ENCODE assay signal across 16 cellular contexts in genomic region chr10:93406367-93407145, GRCh38.
DNase-seq lines count a peak whose midpoint lies in the region; ATAC-seq and TF ChIP-seq lines count a peak whose summit lies in the region.
"Had no signal": no experiment of that assay in that cellular context is flagged by ENCODE, and none has a peak within 500 bp of the region (broad histone marks: within the 10 kb centered on the region; RNA-seq: fewer than 3 reads in every experiment).

No MANE protein-coding gene starts in this region.

- no peaks in the 10 kb centered on the region for H3K36me3 ChIP-seq in breast epithelium
- H3K36me3 ChIP-seq in hepatocyte (replicated peaks; ENCODE audit: insufficient read depth, low read depth), result no peaks in the 10 kb centered on the region
- H3K36me3 ChIP-seq in sigmoid colon, result peaks cover 0 to 79% (median 27%) of the 10 kb centered on the region in 4 donors
- H3K36me3 ChIP-seq: neutrophil had no signal

- H3K4me3 ChIP-seq in breast epithelium (no peak overlapping the region), hepatocyte (no peak overlapping the region), sigmoid colon (no peak overlapping the region)
- H3K4me3 ChIP-seq: SJSA1 had no signal

- intact Hi-C loops in breast epithelium (cut with DNase I; ENCODE audit: low total_unique reads), result no loop called here
- intact Hi-C loops in sigmoid colon (cut with DNase I), result no loop called here

- TF ChIP-seq EP300 in sigmoid colon (IDR thresholded peaks at IDR 0.05), result no peak

- no peaks in the 10 kb centered on the region for H3K79me2 ChIP-seq in hepatocyte

- peak; percentile 48 for DNase-seq in DMS53 (lab: John Stamatoyannopoulos, UW)
- no peak for DNase-seq in DMS53 treated with DMSO at 0.1 percent for 48 hours (lab: John Stamatoyannopoulos, UW; ENCODE audit: unreplicated experiment)
- DNase-seq in breast epithelium (ENCODE audit: low spot score in 2 of 2), result peak in 1 of 2 donors; percentile 51
- DNase-seq in hepatocyte (ENCODE audit: low spot score), result peak; percentile 41
- DNase-seq in sigmoid colon, result no peak
- no peak for DNase-seq in NCI-H2081 (lab: John Stamatoyannopoulos, UW)
- no peak for DNase-seq in middle frontal gyrus (ENCODE audit: extremely low spot score, low spot score)
- DNase-seq: activated naive CD4-positive, alpha-beta T cell treated with anti-CD3 and anti-CD28 coated beads, Interleukin-2, amount 50 U/mL, for 16 hours; left colon; MM.1S; NK-92 treated with Interleukin-12 subunit alpha and Interleukin-12 subunit beta, amount 100 ng/mL, for 24 hours had no signal

- H3K4me1 ChIP-seq in breast epithelium (no peaks in the 10 kb centered on the region), hepatocyte (ENCODE audit: insufficient read depth) (no peaks in the 10 kb centered on the region), sigmoid colon (peaks cover 0 to 12% (median 3%) of the 10 kb centered on the region in 4 donors)
- H3K4me1 ChIP-seq: SJSA1 had no signal

- H3K9me2 ChIP-seq in hepatocyte (replicated peaks; ENCODE audit: insufficient read depth), result no peaks in the 10 kb centered on the region

- H2AFZ ChIP-seq in hepatocyte, result no peak overlapping the region

- TF ChIP-seq CTCF in breast epithelium (IDR thresholded peaks at IDR 0.05), result no peak
- TF ChIP-seq CTCF in hepatocyte (IDR thresholded peaks at IDR 0.05; ENCODE audit: poor library complexity), result no peak
- no peak for TF ChIP-seq CTCF in sigmoid colon (IDR thresholded peaks at IDR 0.05)

- H3K27me3 ChIP-seq in breast epithelium, result no peaks in the 10 kb centered on the region
- no peaks in the 10 kb centered on the region for H3K27me3 ChIP-seq in hepatocyte
- no peaks in the 10 kb centered on the region for H3K27me3 ChIP-seq in sigmoid colon
- H3K27me3 ChIP-seq: neutrophil, SJSA1 had no signal

- 68% methylated on average over 11 of the region's 11 CpGs for WGBS in hepatocyte (ENCODE audit: low lambda C conversion rate, missing lambda C conversion rate)
- 80 to 92% methylated on average over 11 of the region's 11 CpGs for WGBS in sigmoid colon, 2 donors

- ATAC-seq in GM21619 (IDR thresholded peaks at IDR 0.05; ENCODE audit: unreplicated experiment), result no peak
- ATAC-seq: left colon had no signal

- TF ChIP-seq POLR2A in breast epithelium (IDR thresholded peaks at IDR 0.05) (no peak), sigmoid colon (IDR thresholded peaks at IDR 0.05) (no peak)

- H3K27ac ChIP-seq in breast epithelium, result peak overlapping the region; percentile 65 to 78
- peak overlapping the region; percentile 90 for H3K27ac ChIP-seq in hepatocyte
- H3K27ac ChIP-seq in sigmoid colon, result peak overlapping the region in 3 of 4 donors; percentile 58 to 80 (median 63)
- H3K27ac ChIP-seq: 22Rv1, neutrophil, SJSA1, VCaP had no signal

- no peaks in the 10 kb centered on the region for H4K20me1 ChIP-seq in hepatocyte (ENCODE audit: insufficient read depth, poor library complexity, severe bottlenecking)

- H3K9me3 ChIP-seq in breast epithelium (no peaks in the 10 kb centered on the region), hepatocyte (ENCODE audit: low read depth) (no peaks in the 10 kb centered on the region), sigmoid colon (no peaks in the 10 kb centered on the region)
- H3K9me3 ChIP-seq: neutrophil, SJSA1 had no signal

- peak overlapping the region; percentile 52 for H3K4me2 ChIP-seq in hepatocyte

Comparison
In these comparisons a context has a peak if more than half of its experiments do, and no peak if none do; other contexts are left out.
1. DNase-seq: peak in DMS53 (single experiment) and hepatocyte (single experiment); none in DMS53 treated with DMSO at 0.1 percent for 48 hours (single experiment), sigmoid colon (single experiment), NCI-H2081 (0 of 2) and middle frontal gyrus (single experiment).
2. Peak in every context shown above with its lines, with median percentiles within 50 percentile points of each other: H3K27ac ChIP-seq.